14 cellular contexts compared by ENCODE assay signal in genomic region chr4:2831611-2832308, GRCh38. TPM values are rescaled to one million over a fixed set of nuclear protein-coding genes. Genes with fewer than 3 reads are reported as not detected.
DNase-seq lines count a peak whose midpoint lies in the region; ATAC-seq and TF ChIP-seq lines count a peak whose summit lies in the region.
"Had no signal": no experiment of that assay in that cellular context is flagged by ENCODE, and none has a peak within 500 bp of the region (broad histone marks: within the 10 kb centered on the region; RNA-seq: fewer than 3 reads in every experiment).

No MANE protein-coding gene starts in this region.

- peak; percentile 30 for DNase-seq in activated naive CD8-positive, alpha-beta T cell treated with anti-CD3 and anti-CD28 coated beads, Interleukin-2, amount 10 ng/mL, durations not matched to agents 7 days and 5 days
- DNase-seq in activated naive CD8-positive, alpha-beta T cell treated with anti-CD3 and anti-CD28 coated beads, Interleukin-2, amount 50 U/mL, for 24 hours = no peak
- no peak for DNase-seq in activated CD8-positive, alpha-beta memory T cell treated with anti-CD3 and anti-CD28 coated beads, Interleukin-2, amount 10 ng/mL, durations not matched to agents 7 days and 5 days
- no peak for DNase-seq in mesenchymal stem cell
- peak; percentile 1 to 3 for DNase-seq in thyroid gland
- no peak for DNase-seq in NCI-H748 (lab: John Stamatoyannopoulos, UW; ENCODE audit: unreplicated experiment)
- DNase-seq in NCI-H2029 (lab: John Stamatoyannopoulos, UW) = no peak
- DNase-seq: cortex of kidney, DMS79, NCI-H1930, NCI-H524 treated with DMSO at 0.1 percent for 48 hours, OCI-M1 had no signal

- H3K9me3 ChIP-seq in mesenchymal stem cell (ENCODE audit: control insufficient read depth, low read length) (no peaks in the 10 kb centered on the region), thyroid gland (no peaks in the 10 kb centered on the region)
- H3K9me3 ChIP-seq: ascending aorta had no signal

- peaks cover 17% of the 10 kb centered on the region for H3K36me3 Mint-ChIP-seq in activated naive CD8-positive, alpha-beta T cell treated with anti-CD3 and anti-CD28 coated beads, Interleukin-2, amount 10 ng/mL, durations not matched to agents 7 days and 5 days
- peaks cover 18% of the 10 kb centered on the region for H3K36me3 Mint-ChIP-seq in activated naive CD8-positive, alpha-beta T cell treated with anti-CD3 and anti-CD28 coated beads, Interleukin-2, amount 50 U/mL, for 24 hours (ENCODE audit: low read depth)
- H3K36me3 Mint-ChIP-seq in activated CD8-positive, alpha-beta memory T cell treated with anti-CD3 and anti-CD28 coated beads, Interleukin-2, amount 10 ng/mL, durations not matched to agents 7 days and 5 days = peaks cover 18% of the 10 kb centered on the region

- intact Hi-C loops in thyroid gland (cut with DNase I) = no loop called here

- no peak overlapping the region for H2BK120ac ChIP-seq in mesenchymal stem cell (ENCODE audit: low read depth, low read length)

- no peak overlapping the region for H3K27ac Mint-ChIP-seq in activated naive CD8-positive, alpha-beta T cell treated with anti-CD3 and anti-CD28 coated beads, Interleukin-2, amount 10 ng/mL, durations not matched to agents 7 days and 5 days
- no peak overlapping the region for H3K27ac Mint-ChIP-seq in activated naive CD8-positive, alpha-beta T cell treated with anti-CD3 and anti-CD28 coated beads, Interleukin-2, amount 50 U/mL, for 24 hours
- H3K27ac Mint-ChIP-seq in activated CD8-positive, alpha-beta memory T cell treated with anti-CD3 and anti-CD28 coated beads, Interleukin-2, amount 10 ng/mL, durations not matched to agents 7 days and 5 days = peak overlapping the region; percentile 59

- WGBS in mesenchymal stem cell = 94% methylated on average over 36 of the region's 36 CpGs
- 92 to 94% methylated on average over 28 to 34 of the region's 36 CpGs for WGBS in thyroid gland, 2 donors

- H4K91ac ChIP-seq in mesenchymal stem cell (ENCODE audit: low read length) = no peak overlapping the region

- no peak overlapping the region for H2BK5ac ChIP-seq in mesenchymal stem cell (ENCODE audit: low read depth, low read length, poor library complexity, severe bottlenecking)

- no peak overlapping the region for H3K18ac ChIP-seq in mesenchymal stem cell (ENCODE audit: low read depth in 1 of 2, low read length in 2 of 2)

- TF ChIP-seq POLR2A in thyroid gland (IDR thresholded peaks at IDR 0.05) = no peak

- peaks cover 17% of the 10 kb centered on the region for H3K79me1 ChIP-seq in mesenchymal stem cell (replicated peaks; ENCODE audit: low read length, poor library complexity, severe bottlenecking)

- peak overlapping the region; percentile 52 for H2AK5ac ChIP-seq in mesenchymal stem cell (ENCODE audit: low read length, severe bottlenecking)

- H3K4me1 Mint-ChIP-seq in activated naive CD8-positive, alpha-beta T cell treated with anti-CD3 and anti-CD28 coated beads, Interleukin-2, amount 10 ng/mL, durations not matched to agents 7 days and 5 days = peaks cover 21% of the 10 kb centered on the region
- peaks cover 32% of the 10 kb centered on the region for H3K4me1 Mint-ChIP-seq in activated naive CD8-positive, alpha-beta T cell treated with anti-CD3 and anti-CD28 coated beads, Interleukin-2, amount 50 U/mL, for 24 hours
- H3K4me1 Mint-ChIP-seq in activated CD8-positive, alpha-beta memory T cell treated with anti-CD3 and anti-CD28 coated beads, Interleukin-2, amount 10 ng/mL, durations not matched to agents 7 days and 5 days = peaks cover 35% of the 10 kb centered on the region

- no peak overlapping the region for H2BK12ac ChIP-seq in mesenchymal stem cell (ENCODE audit: low read length in 2 of 2)

- no peak for ATAC-seq in activated naive CD8-positive, alpha-beta T cell treated with anti-CD3 and anti-CD28 coated beads, Interleukin-2, amount 10 ng/mL, durations not matched to agents 7 days and 5 days (ENCODE audit: low read depth)
- no peak for ATAC-seq in activated naive CD8-positive, alpha-beta T cell treated with anti-CD3 and anti-CD28 coated beads, Interleukin-2, amount 50 U/mL, for 24 hours
- ATAC-seq in activated CD8-positive, alpha-beta memory T cell treated with anti-CD3 and anti-CD28 coated beads, Interleukin-2, amount 10 ng/mL, durations not matched to agents 7 days and 5 days = no peak
- ATAC-seq in HG02642 (IDR thresholded peaks at IDR 0.05; ENCODE audit: poor library complexity, unreplicated experiment) = no peak

- no peak overlapping the region for H4K8ac ChIP-seq in mesenchymal stem cell (ENCODE audit: low read length)

- no peaks in the 10 kb centered on the region for H3K9me3 Mint-ChIP-seq in activated naive CD8-positive, alpha-beta T cell treated with anti-CD3 and anti-CD28 coated beads, Interleukin-2, amount 10 ng/mL, durations not matched to agents 7 days and 5 days
- H3K9me3 Mint-ChIP-seq in activated naive CD8-positive, alpha-beta T cell treated with anti-CD3 and anti-CD28 coated beads, Interleukin-2, amount 50 U/mL, for 24 hours = no peaks in the 10 kb centered on the region
- H3K9me3 Mint-ChIP-seq in activated CD8-positive, alpha-beta memory T cell treated with anti-CD3 and anti-CD28 coated beads, Interleukin-2, amount 10 ng/mL, durations not matched to agents 7 days and 5 days (ENCODE audit: low read depth) = no peaks in the 10 kb centered on the region

- no peak overlapping the region for H2AFZ ChIP-seq in mesenchymal stem cell (ENCODE audit: low read depth, low read length)

- peaks cover 87% of the 10 kb centered on the region for H3K4me1 ChIP-seq in mesenchymal stem cell (ENCODE audit: control insufficient read depth, insufficient read depth, low read depth, low read length)
- H3K4me1 ChIP-seq in thyroid gland = peaks cover 0 to 4% of the 10 kb centered on the region in 2 donors
- H3K4me1 ChIP-seq: ascending aorta had no signal

- no peak overlapping the region for H3K4me3 ChIP-seq in mesenchymal stem cell (ENCODE audit: insufficient read depth in 1 of 2, low read depth in 1 of 2, low read length in 2 of 2)
- no peak overlapping the region for H3K4me3 ChIP-seq in thyroid gland (replicated peaks in 1 of 3)
- H3K4me3 ChIP-seq: ascending aorta had no signal

- TF ChIP-seq CTCF in thyroid gland (IDR thresholded peaks at IDR 0.05) = no peak

- no peak overlapping the region for H3K9ac ChIP-seq in mesenchymal stem cell (ENCODE audit: low read length)

- peaks cover 83 to 95% of the 10 kb centered on the region in 2 experiments for H3K36me3 ChIP-seq in mesenchymal stem cell (ENCODE audit: control insufficient read depth in 1 of 2, insufficient read depth in 2 of 2, low read depth in 1 of 2, low read length in 2 of 2)
- H3K36me3 ChIP-seq in thyroid gland = peaks cover 11 to 35% of the 10 kb centered on the region in 2 donors

- no peak overlapping the region for H3K4me2 ChIP-seq in mesenchymal stem cell (ENCODE audit: low read length, poor library complexity, severe bottlenecking)

- no peak overlapping the region for H3K14ac ChIP-seq in mesenchymal stem cell (ENCODE audit: low read length in 2 of 2)

- no peak overlapping the region for H3K4me3 Mint-ChIP-seq in activated naive CD8-positive, alpha-beta T cell treated with anti-CD3 and anti-CD28 coated beads, Interleukin-2, amount 10 ng/mL, durations not matched to agents 7 days and 5 days
- no peak overlapping the region for H3K4me3 Mint-ChIP-seq in activated naive CD8-positive, alpha-beta T cell treated with anti-CD3 and anti-CD28 coated beads, Interleukin-2, amount 50 U/mL, for 24 hours
- no peak overlapping the region for H3K4me3 Mint-ChIP-seq in activated CD8-positive, alpha-beta memory T cell treated with anti-CD3 and anti-CD28 coated beads, Interleukin-2, amount 10 ng/mL, durations not matched to agents 7 days and 5 days

- H2BK15ac ChIP-seq in mesenchymal stem cell (ENCODE audit: low read depth, poor library complexity, severe bottlenecking) = no peak overlapping the region

- H3K27ac ChIP-seq in mesenchymal stem cell (ENCODE audit: low read length, poor library complexity, severe bottlenecking) (peak overlapping the region; percentile 15), thyroid gland (no peak overlapping the region)
- H3K27ac ChIP-seq: ascending aorta had no signal

- CTCF ChIA-PET in activated CD8-positive, alpha-beta memory T cell treated with anti-CD3 and anti-CD28 coated beads, Interleukin-2, amount 10 ng/mL, durations not matched to agents 7 days and 5 days (lab: Charles Lee) = interaction anchor here (0.9 to 1.5 kb wide), 2 partner anchors 16 to 18 kb away, joined by 3 read pairs; no protein-coding TSS in a partner anchor

- no peaks in the 10 kb centered on the region for H3K27me3 ChIP-seq in mesenchymal stem cell (ENCODE audit: control insufficient read depth in 1 of 2, insufficient read depth in 1 of 2, low read length in 2 of 2)
- no peaks in the 10 kb centered on the region for H3K27me3 ChIP-seq in thyroid gland
- H3K27me3 ChIP-seq: ascending aorta had no signal

- H3K27me3 Mint-ChIP-seq in activated naive CD8-positive, alpha-beta T cell treated with anti-CD3 and anti-CD28 coated beads, Interleukin-2, amount 10 ng/mL, durations not matched to agents 7 days and 5 days = no peaks in the 10 kb centered on the region
- H3K27me3 Mint-ChIP-seq in activated naive CD8-positive, alpha-beta T cell treated with anti-CD3 and anti-CD28 coated beads, Interleukin-2, amount 50 U/mL, for 24 hours = no peaks in the 10 kb centered on the region
- H3K27me3 Mint-ChIP-seq in activated CD8-positive, alpha-beta memory T cell treated with anti-CD3 and anti-CD28 coated beads, Interleukin-2, amount 10 ng/mL, durations not matched to agents 7 days and 5 days = no peaks in the 10 kb centered on the region

- POLR2A ChIA-PET in activated naive CD8-positive, alpha-beta T cell treated with anti-CD3 and anti-CD28 coated beads, Interleukin-2, amount 10 ng/mL, durations not matched to agents 7 days and 5 days (lab: Charles Lee) = no interaction called here

- no peak overlapping the region for H3K4ac ChIP-seq in mesenchymal stem cell (ENCODE audit: low read depth in 1 of 2, low read length in 2 of 2)

- H3K23ac ChIP-seq in mesenchymal stem cell (ENCODE audit: low read length in 2 of 2) = no peak overlapping the region

RNA-seq across cellular contexts. Expression of gene ADD1, which starts 11.9 kb away (rescaled TPM):
- 100 to 1,000 TPM; 261 to 276 TPM for total RNA-seq in activated naive CD8-positive, alpha-beta T cell treated with anti-CD3 and anti-CD28 coated beads, Interleukin-2, amount 10 ng/mL, durations not matched to agents 7 days and 5 days
- total RNA-seq in activated CD8-positive, alpha-beta memory T cell treated with anti-CD3 and anti-CD28 coated beads, Interleukin-2, amount 10 ng/mL, durations not matched to agents 7 days and 5 days = 100 to 1,000 TPM; 251 to 260 TPM
- polyA plus RNA-seq in mesenchymal stem cell (2013, experiment 1 of 2) = 336 TPM
- 331 TPM for polyA plus RNA-seq in mesenchymal stem cell (2013, experiment 2 of 2)
- 100 to 1,000 TPM; 190 to 222 (median 194) TPM for total RNA-seq in thyroid gland

RNA-seq across cellular contexts. Expression of gene SH3BP2, which starts 38.9 kb away (rescaled TPM):
- 10 to 100 TPM; 82.6 to 83.7 TPM for total RNA-seq in activated naive CD8-positive, alpha-beta T cell treated with anti-CD3 and anti-CD28 coated beads, Interleukin-2, amount 10 ng/mL, durations not matched to agents 7 days and 5 days
- total RNA-seq in activated CD8-positive, alpha-beta memory T cell treated with anti-CD3 and anti-CD28 coated beads, Interleukin-2, amount 10 ng/mL, durations not matched to agents 7 days and 5 days = 100 to 1,000 TPM in 1 of 2 experiments, 10 to 100 TPM in 1; 88.0 to 105 TPM
- 25.7 TPM for polyA plus RNA-seq in mesenchymal stem cell (2013, experiment 1 of 2)
- 26.3 TPM for polyA plus RNA-seq in mesenchymal stem cell (2013, experiment 2 of 2)
- 10 to 100 TPM; 29.6 to 43.5 (median 36.7) TPM for total RNA-seq in thyroid gland

Comparison
In these comparisons a context has a peak if more than half of its experiments do, and no peak if none do; other contexts are left out.
1. DNase-seq: peak in activated naive CD8-positive, alpha-beta T cell treated with anti-CD3 and anti-CD28 coated beads, Interleukin-2, amount 10 ng/mL, durations not matched to agents 7 days and 5 days (single experiment) and thyroid gland (2 of 2); none in activated naive CD8-positive, alpha-beta T cell treated with anti-CD3 and anti-CD28 coated beads, Interleukin-2, amount 50 U/mL, for 24 hours (single experiment), activated CD8-positive, alpha-beta memory T cell treated with anti-CD3 and anti-CD28 coated beads, Interleukin-2, amount 10 ng/mL, durations not matched to agents 7 days and 5 days (single experiment), mesenchymal stem cell (single experiment), NCI-H748 (single experiment) and NCI-H2029 (single experiment).